ENCODE assay signal across 19 cellular contexts in the genomic region with DNA sequence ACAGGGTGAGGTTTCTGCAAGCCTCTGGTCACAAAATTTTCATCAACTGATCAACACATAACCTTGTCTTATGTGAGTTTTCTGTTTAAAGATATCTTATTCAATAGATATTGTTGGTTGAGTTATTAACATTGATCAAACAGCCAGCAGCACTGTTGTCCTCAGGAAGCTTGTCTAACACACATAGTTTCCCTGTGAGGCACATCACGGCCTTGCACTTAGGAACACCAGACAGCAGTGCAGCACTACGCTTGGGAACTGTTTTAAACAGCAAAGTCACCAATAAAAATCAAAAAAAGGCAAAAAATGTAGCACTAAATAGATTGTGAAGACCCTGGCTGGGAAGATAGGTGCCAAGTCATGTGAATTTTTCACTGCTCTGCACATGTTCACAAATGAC. TPM values are rescaled to one million over a fixed set of nuclear protein-coding genes. Genes with fewer than 3 reads are reported as not detected.
DNase-seq lines count a peak whose midpoint lies in the region; ATAC-seq and TF ChIP-seq lines count a peak whose summit lies in the region.
"Had no signal": no experiment of that assay in that cellular context is flagged by ENCODE, and none has a peak within 500 bp of the region (broad histone marks: within the 10 kb centered on the region; RNA-seq: fewer than 3 reads in every experiment).

No MANE protein-coding gene starts in this region.

- no peaks in the 10 kb centered on the region for H3K36me3 ChIP-seq in parathyroid adenoma (ENCODE audit: control insufficient read depth, insufficient read depth, low read length)
- H3K36me3 ChIP-seq: BE2C had no signal

- no peak overlapping the region for H3K4me2 ChIP-seq in parathyroid adenoma (ENCODE audit: low read length)
- H3K4me2 ChIP-seq: GM23338 had no signal

- peak overlapping the region; percentile 10 for H3K4me3 Mint-ChIP-seq in activated T-helper 1 cell treated with anti-CD3 and anti-CD28 coated beads, Interleukin-12 subunit alpha, Interleukin-12 subunit beta, Interleukin-2, Interleukin-4 antibody, amounts not matched to agents 30 ng/mL and 10 ng/mL and 1 ng/mL, durations not matched to agents 14 hours and 24 hours and 36 hours
- H3K4me3 Mint-ChIP-seq in activated T-helper 17 cell treated with anti-CD3 and anti-CD28 coated beads, Interleukin-2, amount 50 U/mL, for 72 hours = peak overlapping the region; percentile 15
- H3K4me3 Mint-ChIP-seq: CD4-positive, CD25-positive, alpha-beta regulatory T cell; CD8-positive, alpha-beta memory T cell; GM23338 had no signal

- H3K9ac ChIP-seq in parathyroid adenoma = no peak overlapping the region

- H3K27me3 ChIP-seq in parathyroid adenoma (ENCODE audit: control insufficient read depth, insufficient read depth, low read length) = no peaks in the 10 kb centered on the region
- H3K27me3 ChIP-seq: BE2C had no signal

- no peaks in the 10 kb centered on the region for H3K9me3 ChIP-seq in parathyroid adenoma (ENCODE audit: control insufficient read depth, low read length)
- H3K9me3 ChIP-seq: BE2C, Caco-2 had no signal

- H3K4me1 Mint-ChIP-seq in activated T-helper 1 cell treated with anti-CD3 and anti-CD28 coated beads, Interleukin-12 subunit alpha, Interleukin-12 subunit beta, Interleukin-2, Interleukin-4 antibody, amounts not matched to agents 30 ng/mL and 10 ng/mL and 1 ng/mL, durations not matched to agents 14 hours and 24 hours and 36 hours (ENCODE audit: low read depth) = peaks cover 92% of the 10 kb centered on the region
- peaks cover 66% of the 10 kb centered on the region for H3K4me1 Mint-ChIP-seq in activated T-helper 17 cell treated with anti-CD3 and anti-CD28 coated beads, Interleukin-2, amount 50 U/mL, for 72 hours
- H3K4me1 Mint-ChIP-seq: CD8-positive, alpha-beta memory T cell had no signal

- intact Hi-C loops in activated T-helper 1 cell treated with anti-CD3 and anti-CD28 coated beads, Interleukin-12 subunit alpha, Interleukin-12 subunit beta, Interleukin-2, Interleukin-4 antibody, amounts not matched to agents 30 ng/mL and 10 ng/mL and 1 ng/mL, durations not matched to agents 14 hours and 24 hours and 36 hours (cut with micrococcal nuclease) = no loop called here

- TF ChIP-seq CTCF in parathyroid adenoma (IDR thresholded peaks at IDR 0.05) = no peak

- peaks cover 89% of the 10 kb centered on the region for H3K36me3 Mint-ChIP-seq in activated T-helper 1 cell treated with anti-CD3 and anti-CD28 coated beads, Interleukin-12 subunit alpha, Interleukin-12 subunit beta, Interleukin-2, Interleukin-4 antibody, amounts not matched to agents 30 ng/mL and 10 ng/mL and 1 ng/mL, durations not matched to agents 14 hours and 24 hours and 36 hours (ENCODE audit: low read depth)
- peaks cover 100% of the 10 kb centered on the region for H3K36me3 Mint-ChIP-seq in activated T-helper 17 cell treated with anti-CD3 and anti-CD28 coated beads, Interleukin-2, amount 50 U/mL, for 72 hours (ENCODE audit: low read depth)
- H3K36me3 Mint-ChIP-seq: CD8-positive, alpha-beta memory T cell had no signal

- peak overlapping the region; percentile 93 for H3K27ac ChIP-seq in parathyroid adenoma
- H3K27ac ChIP-seq: HL-60 had no signal

- peaks cover 62% of the 10 kb centered on the region for H3K4me1 ChIP-seq in parathyroid adenoma
- H3K4me1 ChIP-seq: BE2C, Caco-2 had no signal

- ATAC-seq in activated T-helper 17 cell treated with anti-CD3 and anti-CD28 coated beads, Interleukin-2, amount 50 U/mL, for 72 hours (replicated peaks) = no peak
- ATAC-seq in activated CD4-positive, CD25-positive, alpha-beta regulatory T cell treated with anti-CD3 and anti-CD28 coated beads, Interleukin-2, amount 50 U/mL, for 24 hours = no peak
- ATAC-seq: GM23338 had no signal

- H3K27me3 Mint-ChIP-seq in activated T-helper 1 cell treated with anti-CD3 and anti-CD28 coated beads, Interleukin-12 subunit alpha, Interleukin-12 subunit beta, Interleukin-2, Interleukin-4 antibody, amounts not matched to agents 30 ng/mL and 10 ng/mL and 1 ng/mL, durations not matched to agents 14 hours and 24 hours and 36 hours (ENCODE audit: insufficient read depth) = no peaks in the 10 kb centered on the region
- no peaks in the 10 kb centered on the region for H3K27me3 Mint-ChIP-seq in activated T-helper 17 cell treated with anti-CD3 and anti-CD28 coated beads, Interleukin-2, amount 50 U/mL, for 72 hours
- H3K27me3 Mint-ChIP-seq: CD4-positive, CD25-positive, alpha-beta regulatory T cell; CD8-positive, alpha-beta memory T cell had no signal

- H3K79me2 ChIP-seq in parathyroid adenoma = peaks cover 32% of the 10 kb centered on the region

- peak; percentile 30 for DNase-seq in activated effector memory CD4-positive, alpha-beta T cell treated with anti-CD3 and anti-CD28 coated beads, Interleukin-2, amount 50 U/mL, for 16 hours
- DNase-seq in activated effector memory CD4-positive, alpha-beta T cell treated with Interleukin-2 at 50 U/mL for 16 hours = no peak
- no peak for DNase-seq in activated T-helper 1 cell treated with anti-CD3 and anti-CD28 coated beads, Interleukin-12 subunit alpha, Interleukin-12 subunit beta, Interleukin-2, Interleukin-4 antibody, amounts not matched to agents 30 ng/mL and 10 ng/mL and 1 ng/mL, durations not matched to agents 14 hours and 24 hours and 36 hours (ENCODE audit: low spot score)
- DNase-seq in ureter (ENCODE audit: low spot score) (no peak), COLO668 (lab: John Stamatoyannopoulos, UW; ENCODE audit: unreplicated experiment) (no peak)
- DNase-seq: ACHN; BE2C; C1 segment of cervical spinal cord; Caco-2; CD4-positive, CD25-positive, alpha-beta regulatory T cell; CD8-positive, alpha-beta memory T cell; GDM1; HCEC 1CT; IMR-90 had no signal

- H2AFZ ChIP-seq in parathyroid adenoma = no peak overlapping the region
- H2AFZ ChIP-seq: GM23338 had no signal

- H3K27ac Mint-ChIP-seq in activated T-helper 1 cell treated with anti-CD3 and anti-CD28 coated beads, Interleukin-12 subunit alpha, Interleukin-12 subunit beta, Interleukin-2, Interleukin-4 antibody, amounts not matched to agents 30 ng/mL and 10 ng/mL and 1 ng/mL, durations not matched to agents 14 hours and 24 hours and 36 hours = peak overlapping the region; percentile 49
- peak overlapping the region; percentile 61 for H3K27ac Mint-ChIP-seq in activated T-helper 17 cell treated with anti-CD3 and anti-CD28 coated beads, Interleukin-2, amount 50 U/mL, for 72 hours
- H3K27ac Mint-ChIP-seq: GM23338 had no signal

- H3K4me3 ChIP-seq in parathyroid adenoma (ENCODE audit: low read depth, low read length) = no peak overlapping the region
- H3K4me3 ChIP-seq: GM23338 had no signal

- no peaks in the 10 kb centered on the region for H3K9me3 Mint-ChIP-seq in activated T-helper 1 cell treated with anti-CD3 and anti-CD28 coated beads, Interleukin-12 subunit alpha, Interleukin-12 subunit beta, Interleukin-2, Interleukin-4 antibody, amounts not matched to agents 30 ng/mL and 10 ng/mL and 1 ng/mL, durations not matched to agents 14 hours and 24 hours and 36 hours
- H3K9me3 Mint-ChIP-seq in activated T-helper 17 cell treated with anti-CD3 and anti-CD28 coated beads, Interleukin-2, amount 50 U/mL, for 72 hours = no peaks in the 10 kb centered on the region
- H3K9me3 Mint-ChIP-seq: CD4-positive, CD25-positive, alpha-beta regulatory T cell; CD8-positive, alpha-beta memory T cell; GM23338 had no signal

RNA-seq across cellular contexts. Expression of gene VDR, which starts 29.1 kb away (rescaled TPM):
- 305 and 318 TPM in 2 replicates for total RNA-seq in activated T-helper 1 cell treated with anti-CD3 and anti-CD28 coated beads, Interleukin-12 subunit alpha, Interleukin-12 subunit beta, Interleukin-2, Interleukin-4 antibody, amounts not matched to agents 30 ng/mL and 10 ng/mL and 1 ng/mL, durations not matched to agents 14 hours and 24 hours and 36 hours
- total RNA-seq in activated T-helper 17 cell treated with anti-CD3 and anti-CD28 coated beads, Interleukin-2, amount 50 U/mL, for 72 hours = 100 to 1,000 TPM in 1 of 2 donors, 10 to 100 TPM in 1; 70.9 to 182 TPM
- 12.6 TPM for total RNA-seq in ureter

RNA-seq across cellular contexts. Expression of gene HDAC7, which starts 56.0 kb away (rescaled TPM):
- 453 and 466 TPM in 2 replicates for total RNA-seq in activated T-helper 1 cell treated with anti-CD3 and anti-CD28 coated beads, Interleukin-12 subunit alpha, Interleukin-12 subunit beta, Interleukin-2, Interleukin-4 antibody, amounts not matched to agents 30 ng/mL and 10 ng/mL and 1 ng/mL, durations not matched to agents 14 hours and 24 hours and 36 hours
- 100 to 1,000 TPM; 163 to 471 TPM for total RNA-seq in activated T-helper 17 cell treated with anti-CD3 and anti-CD28 coated beads, Interleukin-2, amount 50 U/mL, for 72 hours
- 144 TPM for total RNA-seq in ureter
